Comparison of ENCODE assay signal across 1 cellular context in the genomic region with DNA sequence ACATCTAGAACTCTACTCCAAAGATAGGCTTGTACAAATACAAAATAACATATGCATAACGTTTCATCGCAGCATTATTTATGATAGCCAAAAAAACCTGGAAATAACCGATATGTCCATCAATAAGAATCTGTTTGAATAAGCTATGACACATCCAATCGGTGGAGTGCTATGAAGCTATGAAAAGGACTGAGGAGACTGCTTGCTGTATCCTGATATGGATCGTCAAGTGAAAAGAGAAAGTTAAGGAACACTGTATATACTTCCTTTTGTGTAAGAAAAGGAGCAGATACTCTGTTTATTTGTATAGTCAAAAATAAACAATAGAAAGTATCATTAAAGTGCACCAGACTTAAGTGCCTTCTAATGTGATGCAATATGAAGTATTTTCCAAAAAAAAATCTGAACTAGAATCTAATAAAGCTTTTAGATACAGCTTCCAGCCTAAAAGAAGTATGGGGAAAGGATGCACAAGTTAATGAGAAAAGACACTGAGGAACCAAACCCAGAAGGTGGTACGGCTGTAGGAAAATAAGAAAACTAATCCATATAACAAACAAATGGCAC.
TF ChIP-seq lines count a peak whose summit lies in the region.

No MANE protein-coding gene starts in this region.

TF ChIP-seq in HepG2, 621 proteins besides CTCF, POLR2A, EP300 and RAD21:
- no peak for TF ChIP-seq ZNF678 (CRISPR knock-in tag; IDR thresholded peaks at IDR 0.05)
- TF ChIP-seq ZNF850 (CRISPR knock-in tag; conservative IDR thresholded peaks at IDR 0.05): 0 out of 2 replicates have a peak, but pooled peaks have one; percentile 11
- TF ChIP-seq, protein P1, sequence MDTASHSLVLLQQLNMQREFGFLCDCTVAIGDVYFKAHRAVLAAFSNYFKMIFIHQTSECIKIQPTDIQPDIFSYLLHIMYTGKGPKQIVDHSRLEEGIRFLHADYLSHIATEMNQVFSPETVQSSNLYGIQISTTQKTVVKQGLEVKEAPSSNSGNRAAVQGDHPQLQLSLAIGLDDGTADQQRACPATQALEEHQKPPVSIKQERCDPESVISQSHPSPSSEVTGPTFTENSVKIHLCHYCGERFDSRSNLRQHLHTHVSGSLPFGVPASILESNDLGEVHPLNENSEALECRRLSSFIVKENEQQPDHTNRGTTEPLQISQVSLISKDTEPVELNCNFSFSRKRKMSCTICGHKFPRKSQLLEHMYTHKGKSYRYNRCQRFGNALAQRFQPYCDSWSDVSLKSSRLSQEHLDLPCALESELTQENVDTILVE (CRISPR knock-in tag; IDR thresholded peaks at IDR 0.05): peak; percentile 25; the same call in 1 of the 2 replicates
- 0 out of 2 replicates have a peak, but pooled peaks have one; percentile 15 for TF ChIP-seq CREM (IDR thresholded peaks at IDR 0.05)
- TF ChIP-seq CREM (CRISPR knock-in tag; IDR thresholded peaks at IDR 0.05): no peak
- 0 out of 2 replicates have a peak, but pooled peaks have one; percentile 13 for TF ChIP-seq ZNF564 (CRISPR knock-in tag; IDR thresholded peaks at IDR 0.05)
- TF ChIP-seq MTF2 (CRISPR knock-in tag; IDR thresholded peaks at IDR 0.05; ENCODE audit: borderline replicate concordance): 0 out of 2 replicates have a peak, but pooled peaks have one; percentile 12
- no peak for TF ChIP-seq KAT8 (CRISPR knock-in tag; IDR thresholded peaks at IDR 0.05)
TF ChIP-seq in HepG2: peak in this region for 5.
